In the genomic region with DNA sequence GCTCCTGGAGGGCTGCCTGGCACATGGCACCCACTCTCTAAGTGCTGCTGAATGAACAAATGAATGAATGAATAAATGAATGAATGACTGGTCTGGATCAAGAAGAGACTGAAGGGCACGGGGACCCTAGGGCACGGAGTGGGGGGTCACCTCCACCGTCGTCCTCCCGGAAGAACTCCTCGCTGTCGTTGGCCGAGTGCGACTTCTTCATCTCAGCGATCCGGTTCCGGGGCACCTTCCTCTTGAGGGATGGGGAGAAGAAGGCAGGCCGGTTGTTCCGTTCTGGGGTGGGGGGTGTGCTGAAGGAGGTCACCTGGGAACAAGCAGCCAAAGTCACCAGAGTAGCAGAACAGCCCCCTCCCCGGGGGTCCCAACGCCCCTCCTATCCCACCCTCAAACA, we compare ENCODE assay signal across 1 cellular context.
TF ChIP-seq lines count a peak whose summit lies in the region.

No MANE protein-coding gene starts in this region.

TF ChIP-seq in K562, 482 proteins besides CTCF, POLR2A, EP300 and RAD21:
- TF ChIP-seq CHD4 (IDR thresholded peaks at IDR 0.05; ENCODE audit: insufficient read depth, insufficient replicate concordance, low read depth, low read length, poor library complexity, severe bottlenecking), result no peak
- TF ChIP-seq NCOR1 (IDR thresholded peaks at IDR 0.05), result no peak
- TF ChIP-seq ZNF24 (IDR thresholded peaks at IDR 0.05), result peak; percentile 62; the same call in 1 of the 2 replicates
